In the genomic region with DNA sequence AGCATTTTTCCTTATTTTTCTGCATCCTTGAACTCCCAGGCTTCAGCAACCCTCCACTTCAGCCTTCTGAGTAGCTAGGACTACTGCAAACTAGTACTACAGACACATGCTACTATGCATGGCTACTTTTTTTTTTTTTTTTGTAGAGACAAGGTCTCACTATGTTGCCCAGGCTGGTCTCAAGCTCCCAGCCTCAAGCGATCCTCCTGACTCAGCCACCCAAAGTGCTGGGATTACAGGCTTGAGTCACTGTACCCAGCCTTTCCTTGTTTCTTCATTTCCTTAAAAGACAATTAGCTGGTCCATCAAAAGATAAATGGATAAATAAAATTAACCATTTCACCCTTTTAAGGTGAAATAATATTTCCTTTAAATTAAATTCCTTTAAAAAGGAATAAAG, we compare ENCODE assay signal across 27 cellular contexts.
"Had no signal": no experiment of that assay in that cellular context is flagged by ENCODE, and none has a peak within 500 bp of the region (broad histone marks: within the 10 kb centered on the region; RNA-seq: fewer than 3 reads in every experiment).

No MANE protein-coding gene starts in this region.

- H3K9ac ChIP-seq: KMS-11 had no signal

- H3K27ac ChIP-seq: brain microvascular endothelial cell, KMS-11, SJCRH30, SK-N-MC, WERI-Rb-1 had no signal

- H3K36me3 ChIP-seq: brain microvascular endothelial cell, SJCRH30, WERI-Rb-1 had no signal

- H3K9me3 ChIP-seq: SJCRH30 had no signal

- H3K4me2 ChIP-seq: KMS-11 had no signal

- H3K27me3 ChIP-seq: brain microvascular endothelial cell, SJCRH30 had no signal

- H3K4me3 ChIP-seq: SJCRH30, SK-N-MC had no signal

- DNase-seq: activated CD4-positive, alpha-beta memory T cell treated with anti-CD3 and anti-CD28 coated beads, Interleukin-2, amount 10 ng/mL, durations not matched to agents 7 days and 5 days; activated CD4-positive, alpha-beta T cell treated with anti-CD3 and anti-CD28 coated beads for 1 hour; activated CD4-positive, alpha-beta T cell treated with anti-CD3 and anti-CD28 coated beads for 48 hours; activated CD4-positive, CD25-positive, alpha-beta regulatory T cell; activated CD8-positive, alpha-beta memory T cell treated with anti-CD3 and anti-CD28 coated beads for 24 hours; activated CD8-positive, alpha-beta memory T cell treated with anti-CD3 and anti-CD28 coated beads, Interleukin-2, amount 10 ng/mL, durations not matched to agents 7 days and 5 days; activated CD8-positive, alpha-beta memory T cell treated with anti-CD3 and anti-CD28 coated beads, Interleukin-2, amount 50 U/mL, for 48 hours; activated effector memory CD4-positive, alpha-beta T cell treated with anti-CD3 and anti-CD28 coated beads, Interleukin-2, amount 50 U/mL, for 16 hours; activated naive CD4-positive, alpha-beta T cell; activated naive CD4-positive, alpha-beta T cell treated with anti-CD3 and anti-CD28 coated beads, Interleukin-2, amount 50 U/mL, for 16 hours; activated naive CD8-positive, alpha-beta T cell treated with anti-CD3 and anti-CD28 coated beads for 36 hours; activated T-cell treated with anti-CD3 and anti-CD28 coated beads, Interleukin-2, amount 50 U/mL, for 48 hours; amniotic stem cell; aorta; brain microvascular endothelial cell; NCI-H1105; NCI-H1417 treated with DMSO at 0.1 percent for 48 hours; NCI-H187 treated with DMSO at 0.1 percent for 48 hours; NCI-H2081 treated with DMSO at 0.1 percent for 48 hours; NCI-H345; NCI-H524 treated with DMSO at 0.1 percent for 48 hours; SHP77; SJCRH30; T1000; WERI-Rb-1 had no signal

- H3K4me1 ChIP-seq: SJCRH30 had no signal
